In the genomic region with DNA sequence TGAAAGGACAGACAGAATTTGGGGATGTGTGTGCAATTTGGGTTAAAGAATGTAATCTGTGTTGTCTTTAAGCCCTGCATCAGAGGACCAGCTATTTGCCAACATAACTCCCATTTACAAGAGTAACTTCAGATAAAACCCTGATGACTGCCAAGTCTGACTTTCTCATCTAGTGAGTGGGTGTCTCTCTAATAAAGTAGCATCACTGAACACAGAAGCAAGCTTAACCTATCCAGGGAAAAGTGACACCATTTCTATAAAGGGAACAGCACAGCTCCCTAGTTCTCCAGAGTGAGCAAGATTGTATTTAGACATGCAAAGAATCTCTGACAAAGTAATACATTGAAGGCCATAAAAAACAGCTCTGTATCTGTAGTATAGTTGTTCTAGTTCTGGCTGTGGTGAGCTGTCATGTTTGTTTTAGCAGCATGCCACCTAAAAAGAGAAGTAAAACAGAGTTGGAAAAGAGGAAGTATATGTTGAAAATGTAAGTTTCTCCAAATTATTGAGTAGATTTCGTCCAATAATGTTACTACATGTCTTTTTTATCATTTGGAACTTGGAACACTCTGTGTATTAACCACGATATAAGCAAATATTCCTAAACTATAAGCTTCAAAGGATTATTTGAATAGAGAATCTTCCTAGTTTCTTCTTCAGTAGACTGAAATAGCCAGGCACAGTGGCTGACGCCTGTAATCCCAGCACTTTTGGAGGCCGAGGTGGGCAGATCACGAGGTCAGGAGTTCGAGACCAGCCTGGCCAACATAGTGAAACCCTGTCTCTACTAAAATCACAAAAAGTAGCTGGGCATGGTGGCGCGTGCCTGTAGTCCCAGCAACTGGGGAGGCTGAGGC, we compare ENCODE assay signal across 10 cellular contexts. TPM values are rescaled to one million over a fixed set of nuclear protein-coding genes. Genes with fewer than 3 reads are reported as not detected.
DNase-seq lines count a peak whose midpoint lies in the region; ATAC-seq, FAIRE-seq and TF ChIP-seq lines count a peak whose summit lies in the region.
"Had no signal": no experiment of that assay in that cellular context is flagged by ENCODE, and none has a peak within 500 bp of the region (broad histone marks: within the 10 kb centered on the region; RNA-seq: fewer than 3 reads in every experiment).

No MANE protein-coding gene starts in this region.

- peak overlapping the region; percentile 79 to 90 (median 86) for H3K27ac Mint-ChIP-seq in CD14-positive monocyte
- H3K27ac Mint-ChIP-seq: activated naive CD8-positive, alpha-beta T cell treated with anti-CD3 and anti-CD28 coated beads, Interleukin-2, amount 50 U/mL, for 24 hours had no signal

- H3K4me3 ChIP-seq in SJSA1 (no peak overlapping the region), right lobe of liver (no peak overlapping the region), thyroid gland (replicated peaks in 1 of 3) (no peak overlapping the region)
- H3K4me3 ChIP-seq: tibial nerve had no signal

- 59% methylated on average over 7 of the region's 8 CpGs for WGBS in right lobe of liver (ENCODE audit: insufficient coverage, low coverage, low lambda C conversion rate, missing lambda C conversion rate)
- WGBS in thyroid gland, 2 donors = 87% methylated on average over 8 of the region's 8 CpGs

- no peak for TF ChIP-seq POLR2A in right lobe of liver (IDR thresholded peaks at IDR 0.05)
- TF ChIP-seq POLR2A in thyroid gland (IDR thresholded peaks at IDR 0.05) = no peak

- no peak overlapping the region for H3K4me3 Mint-ChIP-seq in CD14-positive monocyte
- H3K4me3 Mint-ChIP-seq: activated naive CD8-positive, alpha-beta T cell treated with anti-CD3 and anti-CD28 coated beads, Interleukin-2, amount 50 U/mL, for 24 hours had no signal

- TF ChIP-seq CTCF in CD14-positive monocyte (IDR thresholded peaks at IDR 0.05) (no peak), right lobe of liver (IDR thresholded peaks at IDR 0.05) (no peak), thyroid gland (IDR thresholded peaks at IDR 0.05) (no peak)

- H3K9me3 ChIP-seq in SJSA1 (replicated peaks) (no peaks in the 10 kb centered on the region), right lobe of liver (no peaks in the 10 kb centered on the region), thyroid gland (no peaks in the 10 kb centered on the region)
- H3K9me3 ChIP-seq: tibial nerve had no signal

- H3K27ac ChIP-seq in SJSA1 (0 out of 2 replicates have a peak overlapping the region, but pooled peaks have one; percentile 0), right lobe of liver (peak overlapping the region in 1 of 3 donors; percentile 9), thyroid gland (no peak overlapping the region)
- H3K27ac ChIP-seq: tibial nerve had no signal

- H3K4me1 Mint-ChIP-seq in CD14-positive monocyte = peaks cover 21% of the 10 kb centered on the region

- intact Hi-C loops in CD14-positive monocyte (cut with micrococcal nuclease) = loop anchor here in 1 of 2 donors (10.0 kb wide), 1 partner anchor 56 kb away; no protein-coding TSS in a partner anchor
- intact Hi-C loops in right lobe of liver (cut with DNase I) = no loop called here
- intact Hi-C loops in thyroid gland (cut with DNase I) = loop anchor here (10.0 kb wide), 1 partner anchor 56 kb away; no protein-coding TSS in a partner anchor

- H3K36me3 ChIP-seq in SJSA1 (no peaks in the 10 kb centered on the region), right lobe of liver (no peaks in the 10 kb centered on the region), thyroid gland (no peaks in the 10 kb centered on the region)
- H3K36me3 ChIP-seq: tibial nerve had no signal

- no peaks in the 10 kb centered on the region for H3K27me3 ChIP-seq in SJSA1 (replicated peaks)
- H3K27me3 ChIP-seq in right lobe of liver = no peaks in the 10 kb centered on the region
- H3K27me3 ChIP-seq in thyroid gland = no peaks in the 10 kb centered on the region
- H3K27me3 ChIP-seq: tibial nerve had no signal

- no peaks in the 10 kb centered on the region for H3K27me3 Mint-ChIP-seq in CD14-positive monocyte (ENCODE audit: low read depth in 3 of 3)
- H3K27me3 Mint-ChIP-seq: activated naive CD8-positive, alpha-beta T cell treated with anti-CD3 and anti-CD28 coated beads, Interleukin-2, amount 50 U/mL, for 24 hours had no signal

- H3K4me1 ChIP-seq in SJSA1 (replicated peaks) (peaks cover 17% of the 10 kb centered on the region), right lobe of liver (peaks cover 0 to 1% (median 0%) of the 10 kb centered on the region in 4 donors), thyroid gland (peaks cover 0 to 8% of the 10 kb centered on the region in 2 donors)

- H3K36me3 Mint-ChIP-seq in CD14-positive monocyte = no peaks in the 10 kb centered on the region

- DNase-seq in CD14-positive monocyte (ENCODE audit: low spot score) (no peak), SJSA1 (ENCODE audit: low read depth in 1 of 2, low spot score in 2 of 2) (peak in 1 of 2 experiments; percentile 37), right lobe of liver (no peak), thyroid gland (no peak), epidermal melanocyte (ENCODE audit: insufficient read length, low spot score) (no peak), urothelium cell line (ENCODE audit: low spot score) (no peak)
- no peak for DNase-seq in activated CD8-positive, alpha-beta memory T cell treated with anti-CD3 and anti-CD28 coated beads for 24 hours
- DNase-seq: activated naive CD8-positive, alpha-beta T cell treated with anti-CD3 and anti-CD28 coated beads, Interleukin-2, amount 50 U/mL, for 24 hours had no signal

- FAIRE-seq in urothelium cell line (lab: Jason Lieb, UNC) = no peak

- H3K9me3 Mint-ChIP-seq in CD14-positive monocyte = peaks cover 0 to 5% (median 0%) of the 10 kb centered on the region in 7 donors
- H3K9me3 Mint-ChIP-seq: activated naive CD8-positive, alpha-beta T cell treated with anti-CD3 and anti-CD28 coated beads, Interleukin-2, amount 50 U/mL, for 24 hours had no signal

- ATAC-seq in HG02610 (IDR thresholded peaks at IDR 0.05; ENCODE audit: unreplicated experiment) (peak; percentile 67), right lobe of liver (peak; percentile 18 to 80 (median 53))
- ATAC-seq: activated naive CD8-positive, alpha-beta T cell treated with anti-CD3 and anti-CD28 coated beads, Interleukin-2, amount 50 U/mL, for 24 hours had no signal

RNA-seq across cellular contexts. Expression of gene PIM1, which starts 8.8 kb away (rescaled TPM):
- 10 to 100 TPM; 20.5 to 24.4 TPM for polyA plus RNA-seq in CD14-positive monocyte
- 41.4 and 49.8 TPM in 2 replicates for total RNA-seq in SJSA1 (2014; rRNA removed; shearing (Covaris generic))
- total RNA-seq in right lobe of liver (10 to 100 TPM in 5 of 6 experiments, 1 to 10 TPM in 1; 5.1 to 45.2 (median 13.0) TPM), thyroid gland (10 to 100 TPM; 13.1 to 54.5 (median 22.2) TPM)
